2 cellular contexts compared by ENCODE assay signal in the genomic region with DNA sequence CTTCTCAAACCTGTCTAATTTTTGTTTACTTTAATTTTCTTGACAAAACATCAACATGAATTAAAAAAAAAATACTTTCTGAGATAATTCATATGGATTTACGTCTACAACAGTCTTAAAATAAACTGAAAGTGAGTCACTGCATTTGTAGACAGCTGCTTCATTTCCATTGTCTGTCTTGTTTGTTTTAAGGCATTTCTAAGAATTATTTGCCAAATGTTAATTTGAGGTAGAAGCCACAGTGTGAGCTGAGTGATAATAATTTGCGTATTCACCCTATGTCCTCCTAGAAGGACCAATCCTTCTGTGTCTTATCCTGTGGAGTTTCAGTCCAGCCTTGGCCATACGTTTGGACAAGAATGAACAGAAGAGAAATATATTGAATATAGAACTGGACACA.
TF ChIP-seq lines count a peak whose summit lies in the region.

No MANE protein-coding gene starts in this region.

TF ChIP-seq in SK-N-SH, 30 proteins besides CTCF, POLR2A, EP300 and RAD21:
- TF ChIP-seq, protein P1, sequence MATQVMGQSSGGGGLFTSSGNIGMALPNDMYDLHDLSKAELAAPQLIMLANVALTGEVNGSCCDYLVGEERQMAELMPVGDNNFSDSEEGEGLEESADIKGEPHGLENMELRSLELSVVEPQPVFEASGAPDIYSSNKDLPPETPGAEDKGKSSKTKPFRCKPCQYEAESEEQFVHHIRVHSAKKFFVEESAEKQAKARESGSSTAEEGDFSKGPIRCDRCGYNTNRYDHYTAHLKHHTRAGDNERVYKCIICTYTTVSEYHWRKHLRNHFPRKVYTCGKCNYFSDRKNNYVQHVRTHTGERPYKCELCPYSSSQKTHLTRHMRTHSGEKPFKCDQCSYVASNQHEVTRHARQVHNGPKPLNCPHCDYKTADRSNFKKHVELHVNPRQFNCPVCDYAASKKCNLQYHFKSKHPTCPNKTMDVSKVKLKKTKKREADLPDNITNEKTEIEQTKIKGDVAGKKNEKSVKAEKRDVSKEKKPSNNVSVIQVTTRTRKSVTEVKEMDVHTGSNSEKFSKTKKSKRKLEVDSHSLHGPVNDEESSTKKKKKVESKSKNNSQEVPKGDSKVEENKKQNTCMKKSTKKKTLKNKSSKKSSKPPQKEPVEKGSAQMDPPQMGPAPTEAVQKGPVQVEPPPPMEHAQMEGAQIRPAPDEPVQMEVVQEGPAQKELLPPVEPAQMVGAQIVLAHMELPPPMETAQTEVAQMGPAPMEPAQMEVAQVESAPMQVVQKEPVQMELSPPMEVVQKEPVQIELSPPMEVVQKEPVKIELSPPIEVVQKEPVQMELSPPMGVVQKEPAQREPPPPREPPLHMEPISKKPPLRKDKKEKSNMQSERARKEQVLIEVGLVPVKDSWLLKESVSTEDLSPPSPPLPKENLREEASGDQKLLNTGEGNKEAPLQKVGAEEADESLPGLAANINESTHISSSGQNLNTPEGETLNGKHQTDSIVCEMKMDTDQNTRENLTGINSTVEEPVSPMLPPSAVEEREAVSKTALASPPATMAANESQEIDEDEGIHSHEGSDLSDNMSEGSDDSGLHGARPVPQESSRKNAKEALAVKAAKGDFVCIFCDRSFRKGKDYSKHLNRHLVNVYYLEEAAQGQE (IDR thresholded peaks at IDR 0.05; ENCODE audit: low read depth, low read length), result no peak
- TF ChIP-seq, protein P2, sequence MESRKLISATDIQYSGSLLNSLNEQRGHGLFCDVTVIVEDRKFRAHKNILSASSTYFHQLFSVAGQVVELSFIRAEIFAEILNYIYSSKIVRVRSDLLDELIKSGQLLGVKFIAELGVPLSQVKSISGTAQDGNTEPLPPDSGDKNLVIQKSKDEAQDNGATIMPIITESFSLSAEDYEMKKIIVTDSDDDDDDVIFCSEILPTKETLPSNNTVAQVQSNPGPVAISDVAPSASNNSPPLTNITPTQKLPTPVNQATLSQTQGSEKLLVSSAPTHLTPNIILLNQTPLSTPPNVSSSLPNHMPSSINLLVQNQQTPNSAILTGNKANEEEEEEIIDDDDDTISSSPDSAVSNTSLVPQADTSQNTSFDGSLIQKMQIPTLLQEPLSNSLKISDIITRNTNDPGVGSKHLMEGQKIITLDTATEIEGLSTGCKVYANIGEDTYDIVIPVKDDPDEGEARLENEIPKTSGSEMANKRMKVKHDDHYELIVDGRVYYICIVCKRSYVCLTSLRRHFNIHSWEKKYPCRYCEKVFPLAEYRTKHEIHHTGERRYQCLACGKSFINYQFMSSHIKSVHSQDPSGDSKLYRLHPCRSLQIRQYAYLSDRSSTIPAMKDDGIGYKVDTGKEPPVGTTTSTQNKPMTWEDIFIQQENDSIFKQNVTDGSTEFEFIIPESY (IDR thresholded peaks at IDR 0.05; ENCODE audit: borderline replicate concordance, low read depth), result no peak
- TF ChIP-seq, protein P3, sequence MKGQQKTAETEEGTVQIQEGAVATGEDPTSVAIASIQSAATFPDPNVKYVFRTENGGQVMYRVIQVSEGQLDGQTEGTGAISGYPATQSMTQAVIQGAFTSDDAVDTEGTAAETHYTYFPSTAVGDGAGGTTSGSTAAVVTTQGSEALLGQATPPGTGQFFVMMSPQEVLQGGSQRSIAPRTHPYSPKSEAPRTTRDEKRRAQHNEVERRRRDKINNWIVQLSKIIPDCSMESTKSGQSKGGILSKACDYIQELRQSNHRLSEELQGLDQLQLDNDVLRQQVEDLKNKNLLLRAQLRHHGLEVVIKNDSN (IDR thresholded peaks at IDR 0.05; ENCODE audit: borderline replicate concordance, low read depth), result no peak
- TF ChIP-seq, protein P4, sequence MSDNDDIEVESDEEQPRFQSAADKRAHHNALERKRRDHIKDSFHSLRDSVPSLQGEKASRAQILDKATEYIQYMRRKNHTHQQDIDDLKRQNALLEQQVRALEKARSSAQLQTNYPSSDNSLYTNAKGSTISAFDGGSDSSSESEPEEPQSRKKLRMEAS (IDR thresholded peaks at IDR 0.05; ENCODE audit: low read depth), result no peak
- TF ChIP-seq ELF1 (IDR thresholded peaks at IDR 0.05) (no peak), TEAD4 (IDR thresholded peaks at IDR 0.05; ENCODE audit: borderline replicate concordance, insufficient read depth) (no peak), FOSL2 (IDR thresholded peaks at IDR 0.05; ENCODE audit: borderline replicate concordance, low read depth) (no peak), GATA2 (CRISPR knock-in tag; IDR thresholded peaks at IDR 0.05) (no peak), RXRA (IDR thresholded peaks at IDR 0.05; ENCODE audit: borderline replicate concordance, low read depth) (no peak), POLR2AphosphoS5 (IDR thresholded peaks at IDR 0.05; ENCODE audit: low read depth, low read length) (no peak), MEF2A (IDR thresholded peaks at IDR 0.05; ENCODE audit: borderline replicate concordance, low read depth) (no peak), SIN3A (IDR thresholded peaks at IDR 0.05; ENCODE audit: borderline replicate concordance, low read depth, low read length) (no peak), YY1 (IDR thresholded peaks at IDR 0.05; ENCODE audit: low read depth) (no peak)
- TF ChIP-seq, protein P5, sequence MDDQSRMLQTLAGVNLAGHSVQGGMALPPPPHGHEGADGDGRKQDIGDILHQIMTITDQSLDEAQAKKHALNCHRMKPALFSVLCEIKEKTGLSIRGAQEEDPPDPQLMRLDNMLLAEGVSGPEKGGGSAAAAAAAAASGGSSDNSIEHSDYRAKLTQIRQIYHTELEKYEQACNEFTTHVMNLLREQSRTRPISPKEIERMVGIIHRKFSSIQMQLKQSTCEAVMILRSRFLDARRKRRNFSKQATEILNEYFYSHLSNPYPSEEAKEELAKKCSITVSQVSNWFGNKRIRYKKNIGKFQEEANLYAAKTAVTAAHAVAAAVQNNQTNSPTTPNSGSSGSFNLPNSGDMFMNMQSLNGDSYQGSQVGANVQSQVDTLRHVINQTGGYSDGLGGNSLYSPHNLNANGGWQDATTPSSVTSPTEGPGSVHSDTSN (IDR thresholded peaks at IDR 0.05), result no peak

TF ChIP-seq in SK-N-SH treated with all-trans-retinoic acid at 6 μM for 48 hours, 23 proteins besides CTCF, POLR2A, EP300 and RAD21 (continued from another document):
- TF ChIP-seq, protein P6, sequence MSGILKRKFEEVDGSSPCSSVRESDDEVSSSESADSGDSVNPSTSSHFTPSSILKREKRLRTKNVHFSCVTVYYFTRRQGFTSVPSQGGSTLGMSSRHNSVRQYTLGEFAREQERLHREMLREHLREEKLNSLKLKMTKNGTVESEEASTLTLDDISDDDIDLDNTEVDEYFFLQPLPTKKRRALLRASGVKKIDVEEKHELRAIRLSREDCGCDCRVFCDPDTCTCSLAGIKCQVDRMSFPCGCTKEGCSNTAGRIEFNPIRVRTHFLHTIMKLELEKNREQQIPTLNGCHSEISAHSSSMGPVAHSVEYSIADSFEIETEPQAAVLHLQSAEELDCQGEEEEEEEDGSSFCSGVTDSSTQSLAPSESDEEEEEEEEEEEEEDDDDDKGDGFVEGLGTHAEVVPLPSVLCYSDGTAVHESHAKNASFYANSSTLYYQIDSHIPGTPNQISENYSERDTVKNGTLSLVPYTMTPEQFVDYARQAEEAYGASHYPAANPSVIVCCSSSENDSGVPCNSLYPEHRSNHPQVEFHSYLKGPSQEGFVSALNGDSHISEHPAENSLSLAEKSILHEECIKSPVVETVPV (CRISPR knock-in tag; IDR thresholded peaks at IDR 0.05), result no peak
- TF ChIP-seq TCF4 (CRISPR knock-in tag; IDR thresholded peaks at IDR 0.05; ENCODE audit: borderline replicate concordance) (no peak), ZFP30 (CRISPR knock-in tag; IDR thresholded peaks at IDR 0.05) (no peak), RARB (CRISPR knock-in tag; IDR thresholded peaks at IDR 0.05) (no peak), PPARA (CRISPR knock-in tag; IDR thresholded peaks at IDR 0.05; ENCODE audit: borderline replicate concordance) (no peak), OSR1 (CRISPR knock-in tag; IDR thresholded peaks at IDR 0.05) (no peak), ZC3H10 (CRISPR knock-in tag; IDR thresholded peaks at IDR 0.05) (no peak), ESRRG (CRISPR knock-in tag; IDR thresholded peaks at IDR 0.05) (no peak), TOX (CRISPR knock-in tag; IDR thresholded peaks at IDR 0.05; ENCODE audit: borderline replicate concordance) (no peak), GLIS3 (CRISPR knock-in tag; IDR thresholded peaks at IDR 0.05) (no peak), CSDC2 (CRISPR knock-in tag; IDR thresholded peaks at IDR 0.05) (no peak), BACH2 (CRISPR knock-in tag; IDR thresholded peaks at IDR 0.05; ENCODE audit: borderline replicate concordance) (no peak), ARNTL (CRISPR knock-in tag; IDR thresholded peaks at IDR 0.05; ENCODE audit: borderline replicate concordance, low read depth) (no peak), ZNF565 (CRISPR knock-in tag; conservative IDR thresholded peaks at IDR 0.05; ENCODE audit: low read depth) (no peak)
- TF ChIP-seq, protein P7, sequence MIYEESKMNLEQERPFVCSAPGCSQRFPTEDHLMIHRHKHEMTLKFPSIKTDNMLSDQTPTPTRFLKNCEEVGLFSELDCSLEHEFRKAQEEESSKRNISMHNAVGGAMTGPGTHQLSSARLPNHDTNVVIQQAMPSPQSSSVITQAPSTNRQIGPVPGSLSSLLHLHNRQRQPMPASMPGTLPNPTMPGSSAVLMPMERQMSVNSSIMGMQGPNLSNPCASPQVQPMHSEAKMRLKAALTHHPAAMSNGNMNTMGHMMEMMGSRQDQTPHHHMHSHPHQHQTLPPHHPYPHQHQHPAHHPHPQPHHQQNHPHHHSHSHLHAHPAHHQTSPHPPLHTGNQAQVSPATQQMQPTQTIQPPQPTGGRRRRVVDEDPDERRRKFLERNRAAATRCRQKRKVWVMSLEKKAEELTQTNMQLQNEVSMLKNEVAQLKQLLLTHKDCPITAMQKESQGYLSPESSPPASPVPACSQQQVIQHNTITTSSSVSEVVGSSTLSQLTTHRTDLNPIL (CRISPR knock-in tag; IDR thresholded peaks at IDR 0.05; ENCODE audit: low read depth), result no peak
- TF ChIP-seq, protein P8, sequence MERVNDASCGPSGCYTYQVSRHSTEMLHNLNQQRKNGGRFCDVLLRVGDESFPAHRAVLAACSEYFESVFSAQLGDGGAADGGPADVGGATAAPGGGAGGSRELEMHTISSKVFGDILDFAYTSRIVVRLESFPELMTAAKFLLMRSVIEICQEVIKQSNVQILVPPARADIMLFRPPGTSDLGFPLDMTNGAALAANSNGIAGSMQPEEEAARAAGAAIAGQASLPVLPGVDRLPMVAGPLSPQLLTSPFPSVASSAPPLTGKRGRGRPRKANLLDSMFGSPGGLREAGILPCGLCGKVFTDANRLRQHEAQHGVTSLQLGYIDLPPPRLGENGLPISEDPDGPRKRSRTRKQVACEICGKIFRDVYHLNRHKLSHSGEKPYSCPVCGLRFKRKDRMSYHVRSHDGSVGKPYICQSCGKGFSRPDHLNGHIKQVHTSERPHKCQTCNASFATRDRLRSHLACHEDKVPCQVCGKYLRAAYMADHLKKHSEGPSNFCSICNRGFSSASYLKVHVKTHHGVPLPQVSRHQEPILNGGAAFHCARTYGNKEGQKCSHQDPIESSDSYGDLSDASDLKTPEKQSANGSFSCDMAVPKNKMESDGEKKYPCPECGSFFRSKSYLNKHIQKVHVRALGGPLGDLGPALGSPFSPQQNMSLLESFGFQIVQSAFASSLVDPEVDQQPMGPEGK (CRISPR knock-in tag; IDR thresholded peaks at IDR 0.05; ENCODE audit: borderline replicate concordance), result no peak
- TF ChIP-seq, protein P9, sequence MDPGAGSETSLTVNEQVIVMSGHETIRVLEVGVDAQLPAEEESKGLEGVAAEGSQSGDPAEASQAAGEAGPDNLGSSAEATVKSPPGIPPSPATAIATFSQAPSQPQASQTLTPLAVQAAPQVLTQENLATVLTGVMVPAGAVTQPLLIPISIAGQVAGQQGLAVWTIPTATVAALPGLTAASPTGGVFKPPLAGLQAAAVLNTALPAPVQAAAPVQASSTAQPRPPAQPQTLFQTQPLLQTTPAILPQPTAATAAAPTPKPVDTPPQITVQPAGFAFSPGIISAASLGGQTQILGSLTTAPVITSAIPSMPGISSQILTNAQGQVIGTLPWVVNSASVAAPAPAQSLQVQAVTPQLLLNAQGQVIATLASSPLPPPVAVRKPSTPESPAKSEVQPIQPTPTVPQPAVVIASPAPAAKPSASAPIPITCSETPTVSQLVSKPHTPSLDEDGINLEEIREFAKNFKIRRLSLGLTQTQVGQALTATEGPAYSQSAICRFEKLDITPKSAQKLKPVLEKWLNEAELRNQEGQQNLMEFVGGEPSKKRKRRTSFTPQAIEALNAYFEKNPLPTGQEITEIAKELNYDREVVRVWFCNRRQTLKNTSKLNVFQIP (CRISPR knock-in tag; IDR thresholded peaks at IDR 0.05; ENCODE audit: borderline replicate concordance, low read depth), result no peak
